8 cellular contexts compared by ENCODE assay signal in the genomic region with DNA sequence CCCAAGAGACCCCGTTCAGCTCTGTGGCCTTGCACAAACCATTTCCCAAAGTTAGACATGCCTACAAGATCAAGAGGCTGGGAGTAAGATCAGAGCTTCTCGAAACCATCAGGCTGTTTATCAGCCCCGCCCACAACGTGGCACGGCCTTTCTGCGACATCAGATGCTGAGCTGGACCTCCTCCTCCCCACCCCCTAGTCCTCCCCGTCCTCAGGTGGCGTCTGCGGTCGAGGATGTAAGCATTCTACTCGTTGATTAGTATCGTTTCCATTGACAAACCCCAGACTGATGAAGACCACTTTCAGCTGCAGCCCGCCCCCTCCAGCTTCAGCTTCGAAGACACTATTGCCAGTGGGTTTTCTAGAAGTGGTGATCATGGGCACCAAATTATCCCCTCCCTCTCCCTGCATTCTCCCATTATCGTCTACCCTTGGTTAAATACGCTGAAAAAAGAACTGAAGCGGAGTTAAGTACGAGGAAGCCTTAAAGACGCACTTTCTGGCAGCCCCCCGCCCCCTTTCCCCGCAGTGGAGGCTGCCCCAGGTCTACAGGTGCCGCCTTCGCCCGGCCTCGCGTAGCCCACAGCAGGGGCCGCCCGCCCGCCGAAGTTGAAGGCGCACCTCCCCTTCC. TPM values are rescaled to one million over a fixed set of nuclear protein-coding genes. Genes with fewer than 3 reads are reported as not detected.
DNase-seq lines count a peak whose midpoint lies in the region; ATAC-seq and TF ChIP-seq lines count a peak whose summit lies in the region.

No MANE protein-coding gene starts in this region.

- H3K9me3 ChIP-seq in HUES64 (ENCODE audit: insufficient read depth, low read depth, low read length) (no peaks in the 10 kb centered on the region), OCI-LY7 (ENCODE audit: low read length) (no peaks in the 10 kb centered on the region)

- POLR2A ChIA-PET in OCI-LY7 (lab: Charles Lee) = no interaction called here

- CTCF ChIA-PET in OCI-LY7 (lab: Charles Lee; ENCODE audit: unreplicated experiment) = no interaction called here

- H3K9me2 ChIP-seq in OCI-LY7 (ENCODE audit: insufficient read depth, low read length) = no peaks in the 10 kb centered on the region

- H3K27me3 ChIP-seq in HUES64 (ENCODE audit: insufficient read depth, low read length) = peaks cover 70% of the 10 kb centered on the region

- peaks cover 7% of the 10 kb centered on the region; the same call in 1 of the 2 replicates for H3K4me1 ChIP-seq in HUES64 (ENCODE audit: insufficient read depth, low read length)
- H3K4me1 ChIP-seq in OCI-LY7 (ENCODE audit: insufficient read depth, low read length, poor library complexity, severe bottlenecking) = no peaks in the 10 kb centered on the region

- no peaks in the 10 kb centered on the region for H3K9me3 Mint-ChIP-seq in osteocyte (ENCODE audit: unreplicated experiment)

- no peak overlapping the region for H3K4me2 ChIP-seq in OCI-LY7 (ENCODE audit: low read length)

- DNase-seq in Right ventricle myocardium superior (peak; percentile 61), cardiac septum (ENCODE audit: low spot score) (no peak), germinal center (ENCODE audit: low spot score) (peak; percentile 14), osteocyte (ENCODE audit: extremely low spot score, unreplicated experiment) (no peak), OCI-LY7 (ENCODE audit: low spot score) (no peak), NCI-H2081 treated with DMSO at 0.1 percent for 48 hours (lab: John Stamatoyannopoulos, UW) (no peak)
- peak; percentile 20 to 24 for DNase-seq in activated T-cell treated with anti-CD3 and anti-CD28 coated beads, Interleukin-2, amount 50 U/mL, for 48 hours

- H3K4me3 ChIP-seq in HUES64 (ENCODE audit: low read length) (peak overlapping the region; percentile 65), OCI-LY7 (ENCODE audit: low read depth, low read length, poor library complexity, severe bottlenecking) (no peak overlapping the region)

- peak overlapping the region; percentile 14 for H3K27ac Mint-ChIP-seq in osteocyte (ENCODE audit: unreplicated experiment)

- no peak overlapping the region for H2AFZ ChIP-seq in OCI-LY7 (ENCODE audit: low read length)

- H3K4me1 Mint-ChIP-seq in osteocyte (ENCODE audit: unreplicated experiment) = peaks cover 13% of the 10 kb centered on the region

- H3K79me2 ChIP-seq in OCI-LY7 (ENCODE audit: insufficient read depth, low read depth, low read length) = no peaks in the 10 kb centered on the region

- no peaks in the 10 kb centered on the region for H4K20me1 ChIP-seq in OCI-LY7 (ENCODE audit: insufficient read depth, low read length)

- BruUV-seq in OCI-LY7 (replicated peaks; lab: Mats Ljungman, UMichigan) = no TSS peak

- peaks cover 4% of the 10 kb centered on the region for H3K27me3 Mint-ChIP-seq in osteocyte (ENCODE audit: unreplicated experiment)

- no peak for TF ChIP-seq CTCF in osteocyte (IDR thresholded peaks at IDR 0.05)
- TF ChIP-seq CTCF in OCI-LY7 (conservative IDR thresholded peaks at IDR 0.05; ENCODE audit: low read length) = no peak

- no peaks in the 10 kb centered on the region for H3K36me3 ChIP-seq in HUES64 (ENCODE audit: insufficient read depth, low read length)
- H3K36me3 ChIP-seq in OCI-LY7 (ENCODE audit: insufficient read depth, low read length) = no peaks in the 10 kb centered on the region

- H3K4me3 Mint-ChIP-seq in osteocyte (ENCODE audit: unreplicated experiment) = peak overlapping the region; percentile 80

- H3K9ac ChIP-seq in HUES64 (ENCODE audit: low read depth, low read length) = no peak overlapping the region

- WGBS in HUES64 = 2% methylated on average over 31 of the region's 31 CpGs

- H3K27ac ChIP-seq in HUES64 (ENCODE audit: low read depth, low read length) (no peak overlapping the region), OCI-LY7 (ENCODE audit: low read depth, low read length, poor library complexity, severe bottlenecking) (no peak overlapping the region)

- no peak for ATAC-seq in Right ventricle myocardium superior (ENCODE audit: poor library complexity)

- H3K36me3 Mint-ChIP-seq in osteocyte (ENCODE audit: unreplicated experiment) = no peaks in the 10 kb centered on the region

- intact Hi-C loops in Right ventricle myocardium superior (cut with DNase I) (no loop called here), cardiac septum (cut with DNase I) (loop anchor here (5.0 to 10.0 kb wide), 2 partner anchors 57 to 309 kb away; no protein-coding TSS in a partner anchor), OCI-LY7 (cut with micrococcal nuclease; ENCODE audit: unreplicated experiment) (no loop called here)

RNA-seq across cellular contexts. Expression of a gene that starts 1.1 kb away (rescaled TPM):
- total RNA-seq in Right ventricle myocardium superior (43.6 TPM), cardiac septum (40.0 TPM), osteocyte (44.6 and 51.8 TPM in 2 replicates), OCI-LY7 (2022) (not detected in 2 replicates)
- 4.6 TPM for polyA plus RNA-seq in HUES64 (2013, experiment 1 of 2)
- 4.2 TPM for polyA plus RNA-seq in HUES64 (2013, experiment 2 of 2)
- total RNA-seq in OCI-LY7 (2014; rRNA removed; shearing (Covaris generic)) = not detected in 2 replicates

RNA-seq across cellular contexts. Expression of a gene that starts 53.6 kb away (rescaled TPM):
- total RNA-seq in Right ventricle myocardium superior (0.75 TPM), cardiac septum (1.6 TPM), osteocyte (0.32 and 0.63 TPM in 2 replicates), OCI-LY7 (2022) (not detected in 2 replicates)
- polyA plus RNA-seq in HUES64 (2013, experiment 1 of 2) = 0.35 TPM
- not detected for polyA plus RNA-seq in HUES64 (2013, experiment 2 of 2)
- 0.13 TPM in 1 of 2 replicates, not detected in the other for total RNA-seq in OCI-LY7 (2014; rRNA removed; shearing (Covaris generic))

Comparison
In these comparisons a context has a peak if more than half of its experiments do, and no peak if none do; other contexts are left out.
1. DNase-seq: peak in Right ventricle myocardium superior (single experiment), activated T-cell treated with anti-CD3 and anti-CD28 coated beads, Interleukin-2, amount 50 U/mL, for 48 hours (2 of 2) and germinal center (single experiment); none in cardiac septum (single experiment), osteocyte (single experiment), OCI-LY7 (single experiment) and NCI-H2081 treated with DMSO at 0.1 percent for 48 hours (single experiment).
2. RNA of a gene that starts 1.1 kb away (total RNA-seq): 44.6 to 51.8 TPM in osteocyte, 43.6 TPM in Right ventricle myocardium superior (single experiment) and 40.0 TPM in cardiac septum (single experiment); not detected in OCI-LY7; every median in the first group is over 10 times any median in the second.